ENCODE assay signal across 8 cellular contexts in genomic region chr17:12667299-12667958, GRCh38. TPM values are rescaled to one million over a fixed set of nuclear protein-coding genes. Genes with fewer than 3 reads are reported as not detected.
DNase-seq lines count a peak whose midpoint lies in the region; ATAC-seq and TF ChIP-seq lines count a peak whose summit lies in the region.

No MANE protein-coding gene starts in this region.

- H3K9me3 ChIP-seq in AG04450 (ENCODE audit: control insufficient read depth, insufficient read depth, low read length): no peaks in the 10 kb centered on the region
- H3K9me3 ChIP-seq in HCT116 (ENCODE audit: control insufficient read depth in 1 of 2, insufficient read depth in 1 of 2, low read depth in 1 of 2, low read length in 2 of 2): no peaks in the 10 kb centered on the region
- H3K9me3 ChIP-seq in adipocyte (ENCODE audit: control insufficient read depth, low read length): no peaks in the 10 kb centered on the region
- no peaks in the 10 kb centered on the region for H3K9me3 ChIP-seq in suprapubic skin

- no peak for TF ChIP-seq EP300 in suprapubic skin (IDR thresholded peaks at IDR 0.05)

- H3K4me2 ChIP-seq in HCT116 (ENCODE audit: low read length): no peak overlapping the region

- H3K9me2 ChIP-seq in HCT116 (ENCODE audit: insufficient read depth): no peaks in the 10 kb centered on the region

- H3K79me2 ChIP-seq in HCT116 (ENCODE audit: insufficient read depth, low read length): no peaks in the 10 kb centered on the region

- peak; percentile 70 for TF ChIP-seq RAD21 in HCT116 (IDR thresholded peaks at IDR 0.05; ENCODE audit: low read depth)

- no peaks in the 10 kb centered on the region for H4K20me1 ChIP-seq in HCT116 (ENCODE audit: insufficient read depth)

- no peaks in the 10 kb centered on the region for H3K36me3 ChIP-seq in HCT116 (ENCODE audit: control insufficient read depth in 1 of 2, insufficient read depth in 2 of 2, low read length in 2 of 2)
- no peaks in the 10 kb centered on the region for H3K36me3 ChIP-seq in adipocyte (ENCODE audit: control insufficient read depth, insufficient read depth, low read length, severe bottlenecking)
- H3K36me3 ChIP-seq in suprapubic skin: no peaks in the 10 kb centered on the region

- H3K9ac ChIP-seq in HCT116 (ENCODE audit: low read length) (no peak overlapping the region), adipocyte (ENCODE audit: low read length) (no peak overlapping the region)

- intact Hi-C loops in HCT116 (cut with micrococcal nuclease): loop anchor here (1.0 to 10.0 kb wide), 4 partner anchors 325 to 1793 kb away; no protein-coding TSS in a partner anchor

- TF ChIP-seq POLR2A in HCT116 (IDR thresholded peaks at IDR 0.05; ENCODE audit: borderline replicate concordance, extremely low read depth, insufficient read depth, insufficient read length) (no peak), suprapubic skin (IDR thresholded peaks at IDR 0.05) (no peak)

- RAD21 ChIA-PET in HCT116 (lab: Charles Lee; ENCODE audit: low non-redundant PET in 1 of 2, low total read pairs in 2 of 2, uncharacterized antibody in 2 of 2, unreplicated experiment in 2 of 2): interaction anchor here in 1 of 2 experiments (0.9 kb wide), 1 partner anchor 325 kb away, joined by 3 read pairs; no protein-coding TSS in a partner anchor

- H3K27me3 ChIP-seq in AG04450 (ENCODE audit: control insufficient read depth, insufficient read depth, low read length) (no peaks in the 10 kb centered on the region), HCT116 (ENCODE audit: insufficient read depth, low read length) (peaks cover 34% of the 10 kb centered on the region), adipocyte (replicated peaks; ENCODE audit: control insufficient read depth, insufficient read depth, low read length) (peaks cover 19% of the 10 kb centered on the region), suprapubic skin (peaks cover 39% of the 10 kb centered on the region)

- H3K4me1 ChIP-seq in HCT116 (ENCODE audit: control insufficient read depth in 1 of 2, insufficient read depth in 2 of 2, low read length in 2 of 2): no peaks in the 10 kb centered on the region
- H3K4me1 ChIP-seq in adipocyte (ENCODE audit: control insufficient read depth, insufficient read depth, low read length): peaks cover 10% of the 10 kb centered on the region
- H3K4me1 ChIP-seq in suprapubic skin: peaks cover 16% of the 10 kb centered on the region

- H3K4me3 ChIP-seq in AG04450 (ENCODE audit: low read depth, low read length) (peak overlapping the region; percentile 77), HCT116 (replicated peaks in 1 of 2; ENCODE audit: low read depth in 1 of 2, low read length in 2 of 2) (no peak overlapping the region), adipocyte (ENCODE audit: low read length) (no peak overlapping the region), suprapubic skin (no peak overlapping the region)

- POLR2A ChIA-PET in AG04450 (lab: Yijun Ruan, JAX): interaction anchor here (1.1 kb wide), 1 partner anchor 75 kb away, joined by 4 read pairs; no protein-coding TSS in a partner anchor
- POLR2A ChIA-PET in HCT116 (lab: Charles Lee): no interaction called here

- ATAC-seq in HCT116: peak; percentile 70
- no peak for ATAC-seq in GM19395 (IDR thresholded peaks at IDR 0.05; ENCODE audit: unreplicated experiment)

- peak; percentile 70 for DNase-seq in AG04450 (ENCODE audit: low read depth, low spot score)
- peak; percentile 40 for DNase-seq in HCT116 (ENCODE audit: low read depth, low spot score)
- DNase-seq in adipocyte (ENCODE audit: low read depth): peak; percentile 87
- DNase-seq in iPS-NIHi11 (ENCODE audit: low spot score): peak; percentile 50
- peak; percentile 45 for DNase-seq in stromal cell of bone marrow (ENCODE audit: low read depth)
- DNase-seq in activated T-cell treated with anti-CD3 and anti-CD28 coated beads, Interleukin-2, amount 50 U/mL, for 1 hour: no peak
- DNase-seq in suprapubic skin (ENCODE audit: low spot score in 2 of 2): no peak

- TF ChIP-seq CTCF in AG04450 (IDR thresholded peaks at IDR 0.05; ENCODE audit: low read depth, low read length) (peak; percentile 75), HCT116 (IDR thresholded peaks at IDR 0.05 in 2 of 3, conservative IDR thresholded peaks at IDR 0.05 in 1 of 3; ENCODE audit: borderline replicate concordance in 1 of 3, insufficient read depth in 1 of 3, low read depth in 2 of 3, low read length in 2 of 3) (peak; percentile 35 to 53 (median 36); a peak in 4 of 6 replicates), suprapubic skin (IDR thresholded peaks at IDR 0.05) (no peak)

- no TSS peak for BruUV-seq in HCT116 (replicated peaks; lab: Mats Ljungman, UMichigan)

- CTCF ChIA-PET in AG04450 (lab: Charles Lee) (interaction anchor here (0.6 to 5.0 kb wide), 49 partner anchors 9 to 645 kb away, joined by 3 to 166 read pairs (median 4); no protein-coding TSS in a partner anchor), HCT116 (lab: Charles Lee) (interaction anchor here (1.0 to 2.8 kb wide), 5 partner anchors 75 to 486 kb away, joined by 3 to 32 read pairs (median 7); no protein-coding TSS in a partner anchor)

- 24% methylated on average over 9 of the region's 9 CpGs for whole genome bisulfite sequencing in suprapubic skin

- H2AFZ ChIP-seq in HCT116 (ENCODE audit: low read depth, low read length, poor library complexity, severe bottlenecking): no peak overlapping the region

- H3K27ac ChIP-seq in AG04450 (ENCODE audit: low read depth, low read length) (peak overlapping the region; percentile 25), HCT116 (ENCODE audit: low read depth, low read length) (no peak overlapping the region), suprapubic skin (no peak overlapping the region)

TF ChIP-seq in HCT116, 20 proteins besides CTCF, POLR2A, EP300 and RAD21:
- TF ChIP-seq REST (IDR thresholded peaks at IDR 0.05; ENCODE audit: low read depth): no peak
- no peak for TF ChIP-seq FOSL1 (IDR thresholded peaks at IDR 0.05; ENCODE audit: low read depth)
- TF ChIP-seq ZBTB33 (IDR thresholded peaks at IDR 0.05; ENCODE audit: extremely low read depth, insufficient replicate concordance, low read length): no peak
- TF ChIP-seq ELF1 (IDR thresholded peaks at IDR 0.05; ENCODE audit: borderline replicate concordance, low read depth): no peak

RNA-seq across cellular contexts. Expression of gene MYOCD, which starts 1.7 kb away (rescaled TPM):
- polyA plus RNA-seq in AG04450 (2011; rRNA removed): 17.5 and 19.0 TPM in 2 replicates
- 38.7 and 45.3 TPM in 2 replicates for polyA minus RNA-seq in AG04450 (2011; rRNA and poly(A)+ RNA removed)
- not detected for total RNA-seq in HCT116 (2021; ENCODE audit: unreplicated experiment)
- not detected in 2 replicates for polyA plus RNA-seq in HCT116 (2012)
- 1 to 10 TPM in 1 of 4 donors, under 1 TPM in 3; 0.34 to 2.8 (median 0.78) TPM for total RNA-seq in suprapubic skin

Comparison
In these comparisons a context has a peak if more than half of its experiments do, and no peak if none do; other contexts are left out.
1. DNase-seq: peak in AG04450 (single experiment), HCT116 (single experiment), adipocyte (single experiment), iPS-NIHi11 (single experiment) and stromal cell of bone marrow (single experiment); none in activated T-cell treated with anti-CD3 and anti-CD28 coated beads, Interleukin-2, amount 50 U/mL, for 1 hour (single experiment) and suprapubic skin (0 of 2).
2. CTCF ChIP-seq: peak in AG04450 (single experiment) and HCT116 (3 of 3); none in suprapubic skin (0 of 2).